Comparison of ENCODE assay signal across 26 cellular contexts in genomic region chr13:92297971-92298942, GRCh38.
DNase-seq lines count a peak whose midpoint lies in the region; FAIRE-seq and TF ChIP-seq lines count a peak whose summit lies in the region.
"Had no signal": no experiment of that assay in that cellular context is flagged by ENCODE, and none has a peak within 500 bp of the region (broad histone marks: within the 10 kb centered on the region; RNA-seq: fewer than 3 reads in every experiment).

No MANE protein-coding gene starts in this region.

- H2BK120ac ChIP-seq in H1 (replicated peaks; ENCODE audit: low read depth, low read length), result no peak overlapping the region
- peak overlapping the region; percentile 60 for H2BK120ac ChIP-seq in trophoblast cell (ENCODE audit: insufficient read depth, low read length, poor library complexity)

- H3K4ac ChIP-seq in H1 (replicated peaks; ENCODE audit: insufficient read length, low read depth, low read length), result no peak overlapping the region
- no peak overlapping the region for H3K4ac ChIP-seq in trophoblast cell (ENCODE audit: low read depth, low read length)

- H3K9me3 ChIP-seq in H1 (ENCODE audit: insufficient read depth in 2 of 2, low read depth in 1 of 2, low read length in 1 of 2) (no peaks in the 10 kb centered on the region; a peak in 1 of 4 replicates), trophoblast cell (ENCODE audit: insufficient read depth, low read depth, low read length) (no peaks in the 10 kb centered on the region)
- H3K9me3 ChIP-seq: Caco-2 had no signal

- H3K23me2 ChIP-seq in H1 (ENCODE audit: low read depth, low read length), result no peaks in the 10 kb centered on the region

- POLR2A ChIA-PET in H1 (lab: Charles Lee; ENCODE audit: partially characterized antibody), result no interaction called here

- peak overlapping the region; percentile 80 for H4K12ac ChIP-seq in trophoblast cell (ENCODE audit: low read depth, low read length)

- no peak overlapping the region for H4K91ac ChIP-seq in H1 (replicated peaks; ENCODE audit: insufficient read length, low read length)
- H4K91ac ChIP-seq in trophoblast cell (ENCODE audit: low read depth, low read length), result no peak overlapping the region

- H3K4me1 ChIP-seq in H1 (replicated peaks in 1 of 4; ENCODE audit: control insufficient read depth in 3 of 4, insufficient read depth in 4 of 4, low read length in 3 of 4) (no peaks in the 10 kb centered on the region; a peak in 1 of 7 replicates), trophoblast cell (ENCODE audit: control insufficient read depth in 1 of 2, insufficient read depth in 2 of 2, low read length in 2 of 2) (no peaks in the 10 kb centered on the region)
- H3K4me1 ChIP-seq: BLaER1 treated with 17β-estradiol and CSF1 and Interleukin-3, amounts not matched to agents 10 nM and 100 nM; Caco-2 had no signal

- H2BK20ac ChIP-seq in H1 (ENCODE audit: low read length), result no peak overlapping the region

- in situ Hi-C loops in GM13976 (cut with MboI; ENCODE audit: low sequenced_read_pairs, unreplicated experiment), result no loop called here

- H3K27ac ChIP-seq in H1 (ENCODE audit: low read depth, low read length), result no peak overlapping the region
- no peak overlapping the region for H3K27ac ChIP-seq in trophoblast cell (ENCODE audit: low read depth, low read length)
- H3K27ac ChIP-seq: 22Rv1; BLaER1 treated with 17β-estradiol and CSF1 and Interleukin-3, amounts not matched to agents 10 nM and 100 nM; SK-N-MC had no signal

- TF ChIP-seq EP300 in H1 (IDR thresholded peaks at IDR 0.05; ENCODE audit: borderline replicate concordance in 1 of 2, low read depth in 2 of 2, low read length in 2 of 2), result no peak

- H2AFZ ChIP-seq in H1 (ENCODE audit: low read length), result peak overlapping the region; percentile 85
- peak overlapping the region; percentile 28 for H2AFZ ChIP-seq in trophoblast cell (ENCODE audit: insufficient read depth, low read length, poor library complexity)

- CTCF ChIA-PET in H1 (lab: Charles Lee; ENCODE audit: partially characterized antibody), result interaction anchor here (0.6 to 2.0 kb wide), 7 partner anchors 7 to 372 kb away, joined by 3 to 8 read pairs (median 4); no protein-coding TSS in a partner anchor

- H2BK5ac ChIP-seq in H1 (ENCODE audit: low read depth, low read length) (no peak overlapping the region), trophoblast cell (ENCODE audit: low read depth, low read length, poor library complexity) (no peak overlapping the region)

- H3K9ac ChIP-seq in H1 (replicated peaks in 1 of 4; ENCODE audit: extremely low read depth in 1 of 4, low read depth in 3 of 4, low read length in 3 of 4) (no peak overlapping the region), trophoblast cell (ENCODE audit: low read length) (no peak overlapping the region)
- H3K9ac ChIP-seq: BLaER1 treated with 17β-estradiol and CSF1 and Interleukin-3, amounts not matched to agents 10 nM and 100 nM had no signal

- H4K20me1 ChIP-seq in H1 (replicated peaks in 1 of 2; ENCODE audit: control insufficient read depth in 1 of 2, insufficient read depth in 2 of 2, low read length in 2 of 2), result no peaks in the 10 kb centered on the region
- H4K20me1 ChIP-seq: BLaER1 treated with 17β-estradiol and CSF1 and Interleukin-3, amounts not matched to agents 10 nM and 100 nM had no signal

- H3K4me2 ChIP-seq in H1 (ENCODE audit: insufficient read depth in 1 of 2, low read depth in 2 of 2, low read length in 2 of 2) (no peak overlapping the region), trophoblast cell (ENCODE audit: low read length) (no peak overlapping the region)
- H3K4me2 ChIP-seq: BLaER1 treated with 17β-estradiol and CSF1 and Interleukin-3, amounts not matched to agents 10 nM and 100 nM had no signal

- no peaks in the 10 kb centered on the region for H3K27me3 ChIP-seq in H1 (replicated peaks in 1 of 4; ENCODE audit: control insufficient read depth in 3 of 4, extremely low read depth in 1 of 4, insufficient read depth in 3 of 4, low read length in 3 of 4)
- no peaks in the 10 kb centered on the region for H3K27me3 ChIP-seq in trophoblast cell (ENCODE audit: insufficient read depth, low read length)
- H3K27me3 ChIP-seq: BLaER1 treated with 17β-estradiol and CSF1 and Interleukin-3, amounts not matched to agents 10 nM and 100 nM had no signal

- H3K14ac ChIP-seq in H1 (ENCODE audit: insufficient read length) (no peak overlapping the region), trophoblast cell (ENCODE audit: low read length) (peak overlapping the region; percentile 44)

- H4K8ac ChIP-seq in H1 (ENCODE audit: extremely low read depth, insufficient read depth, low read length), result no peak overlapping the region
- peak overlapping the region; percentile 47 for H4K8ac ChIP-seq in trophoblast cell (ENCODE audit: low read depth, low read length)

- no peak for TF ChIP-seq POLR2A in H1 (IDR thresholded peaks at IDR 0.05; ENCODE audit: control extremely low read depth in 1 of 2, low read depth in 2 of 2, low read length in 2 of 2)

- H2BK15ac ChIP-seq in H1 (ENCODE audit: low read length), result no peak overlapping the region

- H3K36me3 ChIP-seq in H1 (ENCODE audit: control insufficient read depth in 2 of 4, insufficient read depth in 4 of 4, low read length in 3 of 4) (no peaks in the 10 kb centered on the region), trophoblast cell (ENCODE audit: control insufficient read depth in 1 of 2, insufficient read depth in 2 of 2, low read length in 2 of 2) (no peaks in the 10 kb centered on the region)
- H3K36me3 ChIP-seq: BLaER1 treated with 17β-estradiol and CSF1 and Interleukin-3, amounts not matched to agents 10 nM and 100 nM had no signal

- TF ChIP-seq RAD21 in H1 (IDR thresholded peaks at IDR 0.05 in 1 of 2, conservative IDR thresholded peaks at IDR 0.05 in 1 of 2; ENCODE audit: low read depth in 2 of 2, low read length in 2 of 2), result peak; percentile 7 to 14; a peak in 1 of 4 replicates

- no peak overlapping the region for H3K56ac ChIP-seq in H1 (replicated peaks; ENCODE audit: insufficient read length, low read depth, low read length)

- H2BK12ac ChIP-seq in H1 (ENCODE audit: low read depth, low read length), result 0 out of 2 replicates have a peak overlapping the region, but pooled peaks have one; percentile 39
- H2BK12ac ChIP-seq in trophoblast cell (ENCODE audit: low read length), result peak overlapping the region; percentile 26

- no peak for FAIRE-seq in H1 (lab: Jason Lieb, UNC)
- FAIRE-seq: GM12891, GM18507, RCC 7860 had no signal

- 85% methylated on average over 20 of the region's 22 CpGs; no CpG with 5 or more reads in 1 of the 2 experiments for WGBS in H1 (ENCODE audit: extremely low coverage in 1 of 2, insufficient coverage in 1 of 2, insufficient read length in 1 of 2, insufficient replicate concordance in 2 of 2, low coverage in 1 of 2, low lambda C conversion rate in 2 of 2, missing lambda C conversion rate in 1 of 2), 2 experiments
- WGBS in trophoblast cell (ENCODE audit: extremely low coverage, insufficient coverage, insufficient read length), result no CpG with 5 or more reads among the region's 22 CpGs

- TF ChIP-seq CTCF in H1 (IDR thresholded peaks at IDR 0.05; ENCODE audit: control extremely low read depth in 1 of 3, insufficient read depth in 1 of 3, low read depth in 1 of 3, low read length in 3 of 3), result no peak
- TF ChIP-seq CTCF in GM13976 (IDR thresholded peaks at IDR 0.05; ENCODE audit: borderline replicate concordance, control extremely low read depth, extremely low read depth, insufficient read depth, missing control alignments), result no peak

- no peak overlapping the region for H2AK5ac ChIP-seq in H1 (ENCODE audit: low read depth, low read length)
- H2AK5ac ChIP-seq in trophoblast cell (ENCODE audit: low read length), result peak overlapping the region; percentile 74

- peak; percentile 22 for DNase-seq in NCI-H2171 treated with DMSO at 0.1 percent for 48 hours (lab: John Stamatoyannopoulos, UW)
- DNase-seq in NCI-H2171 (lab: John Stamatoyannopoulos, UW), result no peak
- DNase-seq in H1 (ENCODE audit: low read depth in 1 of 2, low spot score in 2 of 2), result peak in 1 of 2 experiments; percentile 48
- peak; percentile 2 for DNase-seq in left kidney (ENCODE audit: low read depth, low spot score)
- no peak for DNase-seq in trophoblast cell
- DNase-seq in NCI-H446 treated with DMSO at 0.1 percent for 48 hours (lab: John Stamatoyannopoulos, UW), result no peak
- DNase-seq in GM13976 (ENCODE audit: low spot score), result no peak
- DNase-seq in NCI-H1105 treated with DMSO at 0.1 percent for 48 hours (lab: John Stamatoyannopoulos, UW), result no peak
- DNase-seq: Caco-2; CD4-positive, alpha-beta memory T cell; DMS 273 treated with DMSO at 0.1 percent for 48 hours; DND-41; KBM-7; NCI-H1092; NCI-H146; NCI-H2029; NCI-H345; NCI-H524 treated with DMSO at 0.1 percent for 48 hours; OCI-M1; Right ventricle myocardium superior had no signal

- H3K23ac ChIP-seq in H1 (ENCODE audit: insufficient read length) (no peak overlapping the region), trophoblast cell (ENCODE audit: low read length) (no peak overlapping the region)

- H3K79me1 ChIP-seq in H1 (ENCODE audit: low read depth, low read length) (no peaks in the 10 kb centered on the region), trophoblast cell (ENCODE audit: low read length) (no peaks in the 10 kb centered on the region)

- no peak overlapping the region for H3K4me3 ChIP-seq in H1 (ENCODE audit: extremely low read depth in 1 of 4, insufficient read depth in 2 of 4, low read depth in 3 of 4, low read length in 4 of 4)
- no peak overlapping the region for H3K4me3 ChIP-seq in trophoblast cell (ENCODE audit: low read depth, low read length)
- H3K4me3 ChIP-seq: BLaER1 treated with 17β-estradiol and CSF1 and Interleukin-3, amounts not matched to agents 10 nM and 100 nM; SK-N-MC had no signal

- H3K18ac ChIP-seq in H1 (ENCODE audit: extremely low read depth, low read length) (peak overlapping the region; percentile 60; the same call in 1 of the 2 replicates), trophoblast cell (ENCODE audit: low read length) (no peak overlapping the region)

- H3K79me2 ChIP-seq in H1 (ENCODE audit: control insufficient read depth in 1 of 2, insufficient read depth in 2 of 2, low read length in 2 of 2) (no peaks in the 10 kb centered on the region), trophoblast cell (ENCODE audit: control insufficient read depth, insufficient read depth, low read length, poor library complexity) (no peaks in the 10 kb centered on the region)

- no peak overlapping the region for H4K5ac ChIP-seq in H1 (ENCODE audit: insufficient read length, low read depth, low read length)

TF ChIP-seq in H1, 55 proteins besides CTCF, POLR2A, EP300 and RAD21 (continues in another document):
- no peak for TF ChIP-seq TAF7 (optimal IDR thresholded peaks at IDR 0.05; ENCODE audit: borderline replicate concordance, low read depth, low read length)
- no peak for TF ChIP-seq BCL11A (IDR thresholded peaks at IDR 0.05; ENCODE audit: low read depth in 2 of 2, low read length in 2 of 2)
- TF ChIP-seq SP1 (IDR thresholded peaks at IDR 0.05; ENCODE audit: low read depth, low read length), result no peak
- TF ChIP-seq RBBP5 (IDR thresholded peaks at IDR 0.05; ENCODE audit: borderline replicate concordance, low read depth, low read length), result no peak

Comparison
In these comparisons a context has a peak if more than half of its experiments do, and no peak if none do; other contexts are left out.
1. DNase-seq: peak in NCI-H2171 treated with DMSO at 0.1 percent for 48 hours (single experiment) and left kidney (single experiment); none in NCI-H2171 (single experiment), trophoblast cell (0 of 2), NCI-H446 treated with DMSO at 0.1 percent for 48 hours (single experiment), GM13976 (single experiment) and NCI-H1105 treated with DMSO at 0.1 percent for 48 hours (single experiment).